In the genomic region with DNA sequence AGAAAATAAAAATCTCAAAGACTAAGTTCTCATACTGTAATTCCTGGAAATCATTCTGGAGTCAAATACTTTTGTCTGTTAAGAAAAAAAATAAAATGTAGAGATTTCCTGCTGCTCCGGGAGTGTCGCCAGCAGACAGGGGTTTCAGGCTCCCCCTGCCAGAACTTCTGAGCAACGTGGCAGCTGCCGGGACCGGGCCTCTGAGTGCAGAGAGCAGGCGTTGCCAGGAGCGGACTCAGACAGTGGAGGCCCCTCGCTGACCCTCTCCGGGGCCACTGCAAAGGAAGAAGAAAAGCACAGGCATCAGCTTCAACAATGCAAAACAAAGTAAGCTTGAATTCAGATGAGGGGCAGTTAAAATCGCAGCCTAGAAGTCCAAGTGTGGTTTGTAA, we compare ENCODE assay signal across 12 cellular contexts.
DNase-seq lines count a peak whose midpoint lies in the region; ATAC-seq and TF ChIP-seq lines count a peak whose summit lies in the region.
"Had no signal": no experiment of that assay in that cellular context is flagged by ENCODE, and none has a peak within 500 bp of the region (broad histone marks: within the 10 kb centered on the region; RNA-seq: fewer than 3 reads in every experiment).

No MANE protein-coding gene starts in this region.

- no peak for TF ChIP-seq CTCF in lung (IDR thresholded peaks at IDR 0.05; ENCODE audit: control extremely low read depth, extremely low read depth)

- H3K27me3 ChIP-seq in lung (ENCODE audit: control insufficient read depth, insufficient read depth): no peaks in the 10 kb centered on the region

- WGBS in lung, 2 donors: 20 to 55% methylated on average over 10 of the region's 10 CpGs

- no peaks in the 10 kb centered on the region for H3K9me3 ChIP-seq in lung (ENCODE audit: control insufficient read depth in 2 of 2, insufficient read depth in 1 of 2, low read length in 1 of 2)

- no peaks in the 10 kb centered on the region for H3K36me3 ChIP-seq in lung (ENCODE audit: control insufficient read depth in 2 of 2, insufficient read depth in 2 of 2, low read length in 2 of 2)

- peak; percentile 39 for DNase-seq in NCI-H1092 (lab: John Stamatoyannopoulos, UW)
- peak; percentile 46 for DNase-seq in fibroblast of gingiva (ENCODE audit: low read depth)
- peak; percentile 29 for DNase-seq in lung (ENCODE audit: low spot score)
- peak; percentile 65 for DNase-seq in smooth muscle cell of the brain vasculature (ENCODE audit: low read depth, low spot score)
- no peak for DNase-seq in HPDE6-E6E7 (ENCODE audit: extremely low spot score)
- DNase-seq in NCI-H146 treated with DMSO at 0.1 percent for 48 hours (lab: John Stamatoyannopoulos, UW; ENCODE audit: unreplicated experiment): no peak
- DNase-seq in stimulated activated CD4-positive, alpha-beta T cell treated with anti-CD3 and anti-CD28 coated beads, Interleukin-2, amount 100 ng/mL, for 48 hours: no peak
- DNase-seq in T1000 (lab: John Stamatoyannopoulos, UW): no peak
- DNase-seq: activated CD8-positive, alpha-beta memory T cell treated with anti-CD3 and anti-CD28 coated beads, Interleukin-2, amount 10 ng/mL, durations not matched to agents 7 days and 5 days; amniotic stem cell; NCI-H526; stimulated activated naive CD4-positive, alpha-beta T cell treated with Interleukin-2 at 50 U/mL for 16 hours had no signal

- no peak for ATAC-seq in lung (ENCODE audit: insufficient read depth, low FRiP score)
- ATAC-seq: activated CD8-positive, alpha-beta memory T cell treated with anti-CD3 and anti-CD28 coated beads, Interleukin-2, amount 10 ng/mL, durations not matched to agents 7 days and 5 days had no signal

- no peak overlapping the region for H3K4me3 ChIP-seq in lung

- peak overlapping the region in 1 of 2 donors; percentile 15 for H3K27ac ChIP-seq in lung (ENCODE audit: low read depth in 1 of 2, low read length in 1 of 2)

- no peaks in the 10 kb centered on the region for H3K4me1 ChIP-seq in lung (ENCODE audit: control insufficient read depth in 2 of 2, insufficient read depth in 2 of 2, low read length in 2 of 2)

Comparison
In these comparisons a context has a peak if more than half of its experiments do, and no peak if none do; other contexts are left out.
1. DNase-seq: peak in NCI-H1092 (single experiment), fibroblast of gingiva (single experiment), lung (single experiment) and smooth muscle cell of the brain vasculature (single experiment); none in HPDE6-E6E7 (single experiment), NCI-H146 treated with DMSO at 0.1 percent for 48 hours (single experiment), stimulated activated CD4-positive, alpha-beta T cell treated with anti-CD3 and anti-CD28 coated beads, Interleukin-2, amount 100 ng/mL, for 48 hours (0 of 2) and T1000 (single experiment).